Comparison of ENCODE assay signal across 10 cellular contexts in genomic region chr13:45178349-45179142, GRCh38. TPM values are rescaled to one million over a fixed set of nuclear protein-coding genes. Genes with fewer than 3 reads are reported as not detected.
DNase-seq lines count a peak whose midpoint lies in the region; ATAC-seq, FAIRE-seq and TF ChIP-seq lines count a peak whose summit lies in the region.
"Had no signal": no experiment of that assay in that cellular context is flagged by ENCODE, and none has a peak within 500 bp of the region (broad histone marks: within the 10 kb centered on the region; RNA-seq: fewer than 3 reads in every experiment).

No MANE protein-coding gene starts in this region.

- TF ChIP-seq POLR2A in GM12892 (IDR thresholded peaks at IDR 0.05; ENCODE audit: low read depth, low read length), result no peak

- H3K4me3 Mint-ChIP-seq in nephron progenitor cell (no peak overlapping the region), T-cell (no peak overlapping the region)

- FAIRE-seq in GM12892 (lab: Jason Lieb, UNC), result no peak

- intact Hi-C loops in colonic mucosa (cut with DNase I), result no loop called here

- H3K4me1 ChIP-seq in colonic mucosa, result peaks cover 9% of the 10 kb centered on the region

- POLR2A ChIA-PET in T-cell (lab: Charles Lee), result no interaction called here

- H3K36me3 Mint-ChIP-seq in nephron progenitor cell (ENCODE audit: low read depth), result peaks cover 41% of the 10 kb centered on the region
- peaks cover 47% of the 10 kb centered on the region for H3K36me3 Mint-ChIP-seq in T-cell

- no peak overlapping the region for H3K4me3 ChIP-seq in colonic mucosa

- no peaks in the 10 kb centered on the region for H3K36me3 ChIP-seq in colonic mucosa

- peaks cover 19% of the 10 kb centered on the region for H3K4me1 Mint-ChIP-seq in nephron progenitor cell
- peaks cover 32 to 36% (median 34%) of the 10 kb centered on the region in 3 donors for H3K4me1 Mint-ChIP-seq in T-cell

- no peak overlapping the region for H3K9ac ChIP-seq in colonic mucosa (ENCODE audit: low read depth in 2 of 2, low read length in 2 of 2)

- peak overlapping the region; percentile 62 for H3K27ac ChIP-seq in colonic mucosa

- H3K27me3 Mint-ChIP-seq in nephron progenitor cell (ENCODE audit: low read depth, poor library complexity), result no peaks in the 10 kb centered on the region
- H3K27me3 Mint-ChIP-seq in T-cell, result no peaks in the 10 kb centered on the region

- no peaks in the 10 kb centered on the region for H3K9me3 Mint-ChIP-seq in nephron progenitor cell
- H3K9me3 Mint-ChIP-seq in T-cell, result no peaks in the 10 kb centered on the region

- H3K27me3 ChIP-seq in colonic mucosa, result no peaks in the 10 kb centered on the region

- H3K27ac Mint-ChIP-seq in nephron progenitor cell (peak overlapping the region; percentile 67), T-cell (no peak overlapping the region)

- ATAC-seq in T-cell (replicated peaks in 1 of 4), result no peak

- H3K9me3 ChIP-seq in colonic mucosa, result no peaks in the 10 kb centered on the region

- CTCF ChIA-PET in T-cell (lab: Charles Lee), result interaction anchor here in 1 of 2 donors (0.7 kb wide), 1 partner anchor 14 kb away, joined by 3 read pairs; no protein-coding TSS in a partner anchor

- DNase-seq in Daoy (ENCODE audit: low read depth), result peak; percentile 88
- DNase-seq in NCI-H226, result peak; percentile 62
- peak; percentile 35 for DNase-seq in colonic mucosa
- no peak for DNase-seq in nephron progenitor cell
- no peak for DNase-seq in GM12892 (ENCODE audit: insufficient read length)
- DNase-seq in NCI-H510A treated with DMSO at 0.1 percent for 48 hours (lab: John Stamatoyannopoulos, UW), result no peak
- no peak for DNase-seq in T-cell
- no peak for DNase-seq in islet precursor cell
- DNase-seq: NCI-H1436 treated with DMSO at 0.1 percent for 48 hours had no signal

- TF ChIP-seq CTCF in colonic mucosa (IDR thresholded peaks at IDR 0.05) (no peak), nephron progenitor cell (IDR thresholded peaks at IDR 0.05) (no peak)

RNA-seq across cellular contexts. Expression of gene KCTD4, which starts 22.3 kb away (rescaled TPM):
- total RNA-seq in Daoy (2014; rRNA removed; shearing (Covaris generic)), result not detected in 2 replicates
- total RNA-seq in colonic mucosa (under 1 TPM; 0.58 to 0.84 TPM), T-cell (not detected)
- 0.40 TPM for polyA plus RNA-seq in GM12892 (2012; ENCODE audit: missing spikeins)
- total RNA-seq: left lobe of liver had no signal

RNA-seq across cellular contexts. Expression of gene GTF2F2, which starts 58.2 kb away (rescaled TPM):
- 45.2 and 55.2 TPM in 2 replicates for total RNA-seq in Daoy (2014; rRNA removed; shearing (Covaris generic))
- total RNA-seq in colonic mucosa (10 to 100 TPM; 18.7 to 20.5 TPM), T-cell (10 to 100 TPM; 12.9 to 17.0 (median 15.6) TPM)
- 18.5 TPM for polyA plus RNA-seq in GM12892 (2012; ENCODE audit: missing spikeins)

Comparison
In these comparisons a context has a peak if more than half of its experiments do, and no peak if none do; other contexts are left out.
1. DNase-seq: peak in Daoy (single experiment), NCI-H226 (single experiment) and colonic mucosa (single experiment); none in nephron progenitor cell (single experiment), GM12892 (single experiment), NCI-H510A treated with DMSO at 0.1 percent for 48 hours (single experiment), T-cell (0 of 34) and islet precursor cell (single experiment).